Comparison of ENCODE assay signal across 8 cellular contexts in genomic region chr22:17158176-17158567, GRCh38. TPM values are rescaled to one million over a fixed set of nuclear protein-coding genes. Genes with fewer than 3 reads are reported as not detected.
A peak's percentile ranks its signal among the peaks of the same experiment; 100 is the strongest.
DNase-seq lines count a peak whose midpoint lies in the region; FAIRE-seq and TF ChIP-seq lines count a peak whose summit lies in the region.

No MANE protein-coding gene starts in this region.

- H3K4me3 ChIP-seq in GM06990 (replicated peaks; ENCODE audit: low read depth, low read length): peak overlapping the region; percentile 80
- peak overlapping the region; percentile 65 for H3K4me3 ChIP-seq in SJSA1
- peak overlapping the region; percentile 80 to 99 (median 87) for H3K4me3 ChIP-seq in esophagus squamous epithelium

- no peak for DNase-seq in GM06990 (ENCODE audit: extremely low read depth, insufficient read length)
- DNase-seq in SJSA1 (ENCODE audit: low read depth in 1 of 2, low spot score in 2 of 2): no peak
- no peak for DNase-seq in esophagus squamous epithelium (lab: John Stamatoyannopoulos, UW)
- DNase-seq in progenitor cell of endocrine pancreas (ENCODE audit: low spot score, unreplicated experiment): no peak
- DNase-seq in GM19239 (ENCODE audit: insufficient read length, low spot score): no peak
- no peak for DNase-seq in stimulated activated CD4-positive, alpha-beta T cell treated with anti-CD3 and anti-CD28 coated beads, Interleukin-2, amount 100 ng/mL, for 48 hours
- no peak for DNase-seq in frontal cortex (ENCODE audit: low spot score in 2 of 2)
- DNase-seq in NCI-H1694 treated with DMSO at 0.1 percent for 48 hours (lab: John Stamatoyannopoulos, UW): no peak

- H3K4me1 ChIP-seq in SJSA1 (replicated peaks) (peaks cover 19% of the 10 kb centered on the region), esophagus squamous epithelium (peaks cover 0 to 59% (median 26%) of the 10 kb centered on the region in 3 donors)

- TF ChIP-seq POLR2A in esophagus squamous epithelium (IDR thresholded peaks at IDR 0.05): no peak

- H3K36me3 ChIP-seq in GM06990 (ENCODE audit: control insufficient read depth, insufficient read depth, low read length): no peaks in the 10 kb centered on the region
- no peaks in the 10 kb centered on the region for H3K36me3 ChIP-seq in SJSA1
- H3K36me3 ChIP-seq in esophagus squamous epithelium: no peaks in the 10 kb centered on the region

- 37 to 46% methylated on average over 17 of the region's 17 CpGs for WGBS in esophagus squamous epithelium, 2 donors

- H3K27ac Mint-ChIP-seq in progenitor cell of endocrine pancreas: peak overlapping the region; percentile 94

- FAIRE-seq in GM19239 (lab: Jason Lieb, UNC) (no peak), frontal cortex (lab: Jason Lieb, UNC) (no peak)

- no peaks in the 10 kb centered on the region for H3K9me3 Mint-ChIP-seq in progenitor cell of endocrine pancreas (ENCODE audit: low read depth)

- intact Hi-C loops in esophagus squamous epithelium (cut with DNase I): no loop called here

- peaks cover 1% of the 10 kb centered on the region for H3K36me3 Mint-ChIP-seq in progenitor cell of endocrine pancreas (ENCODE audit: insufficient read depth)

- peaks cover 7% of the 10 kb centered on the region for H3K4me1 Mint-ChIP-seq in progenitor cell of endocrine pancreas (ENCODE audit: low read depth)

- H3K9me3 ChIP-seq in SJSA1 (replicated peaks): 0 out of 2 replicates have a peak, but pooled peaks cover 8% of the 10 kb centered on the region
- H3K9me3 ChIP-seq in esophagus squamous epithelium: no peaks in the 10 kb centered on the region

- peak overlapping the region; percentile 82 for H3K4me3 Mint-ChIP-seq in progenitor cell of endocrine pancreas (ENCODE audit: low read depth)

- no peak for TF ChIP-seq CTCF in GM06990 (IDR thresholded peaks at IDR 0.05; ENCODE audit: insufficient read depth, low read length, poor library complexity, severe bottlenecking)
- no peak for TF ChIP-seq CTCF in esophagus squamous epithelium (IDR thresholded peaks at IDR 0.05)
- TF ChIP-seq CTCF in progenitor cell of endocrine pancreas (IDR thresholded peaks at IDR 0.05; ENCODE audit: unreplicated experiment): no peak

- no peaks in the 10 kb centered on the region for H3K27me3 Mint-ChIP-seq in progenitor cell of endocrine pancreas

- H3K27ac ChIP-seq in SJSA1 (0 out of 2 replicates have a peak overlapping the region, but pooled peaks have one; percentile 2), esophagus squamous epithelium (peak overlapping the region; percentile 89 to 96 (median 95))

- H3K27me3 ChIP-seq in GM06990 (replicated peaks; ENCODE audit: control insufficient read depth, insufficient read depth, low read length) (no peaks in the 10 kb centered on the region), SJSA1 (replicated peaks) (no peaks in the 10 kb centered on the region), esophagus squamous epithelium (no peaks in the 10 kb centered on the region)

RNA-seq across cellular contexts. Expression of gene HDHD5, which starts 0.9 kb away (rescaled TPM):
- 31.1 and 40.6 TPM in 2 replicates for total RNA-seq in SJSA1 (2014; rRNA removed; shearing (Covaris generic))
- total RNA-seq in esophagus squamous epithelium (10 to 100 TPM; 23.2 to 40.4 (median 36.2) TPM), progenitor cell of endocrine pancreas (39.7 and 40.4 TPM in 2 replicates), frontal cortex (33.0 TPM)

RNA-seq across cellular contexts. Expression of gene TMEM121B, which starts 37.0 kb away (rescaled TPM):
- total RNA-seq in SJSA1 (2014; rRNA removed; shearing (Covaris generic)): 0.03 and 0.05 TPM in 2 replicates
- under 1 TPM; 0.12 to 0.57 (median 0.20) TPM for total RNA-seq in esophagus squamous epithelium
- total RNA-seq in progenitor cell of endocrine pancreas: 4.7 and 5.0 TPM in 2 replicates
- 9.4 TPM for total RNA-seq in frontal cortex
